In genomic region chr20:50800986-50801746, GRCh38 we compare ENCODE assay signal across 1 cellular context.
A peak's percentile ranks its signal among the peaks of the same experiment; 100 is the strongest.
TF ChIP-seq lines count a peak whose summit lies in the region.

No MANE protein-coding gene starts in this region.

TF ChIP-seq in HepG2, 621 proteins besides CTCF, POLR2A, EP300 and RAD21:
- peak; percentile 62 for TF ChIP-seq ZNF121 (CRISPR knock-in tag; IDR thresholded peaks at IDR 0.05)
- TF ChIP-seq NRL (CRISPR knock-in tag; IDR thresholded peaks at IDR 0.05; ENCODE audit: borderline replicate concordance), result 0 out of 2 replicates have a peak, but pooled peaks have one; percentile 20
TF ChIP-seq in HepG2: peak in this region for 2; not testable (repeated sequence) for 619.
